ENCODE assay signal across 8 cellular contexts in the genomic region with DNA sequence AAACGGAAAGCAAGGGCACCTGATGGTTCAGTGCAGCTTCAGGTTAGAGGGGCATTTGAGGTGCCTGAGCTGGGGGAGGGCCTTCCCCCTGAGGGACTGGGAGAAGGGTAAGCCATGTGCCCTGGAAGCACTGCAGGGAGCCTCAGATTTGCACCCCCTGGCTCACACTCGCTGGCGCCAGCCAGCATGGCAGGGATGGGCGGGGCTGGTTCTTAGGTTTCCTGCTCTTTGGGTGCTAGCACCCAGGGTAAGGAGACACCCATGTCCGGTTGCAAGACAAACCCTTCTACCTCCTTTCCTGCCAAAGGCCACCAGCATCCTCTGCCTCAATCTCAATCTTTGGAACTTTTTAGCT. TPM values are rescaled to one million over a fixed set of nuclear protein-coding genes. Genes with fewer than 3 reads are reported as not detected.
DNase-seq lines count a peak whose midpoint lies in the region; ATAC-seq and TF ChIP-seq lines count a peak whose summit lies in the region.

No MANE protein-coding gene starts in this region.

- peaks cover 48% of the 10 kb centered on the region for H3K36me3 Mint-ChIP-seq in activated B cell treated with CpG ODN at 0.5 μM for 24 hours (ENCODE audit: low read depth)

- H3K27me3 Mint-ChIP-seq in activated B cell treated with CpG ODN at 0.5 μM for 24 hours = no peaks in the 10 kb centered on the region

- H3K27me3 ChIP-seq in effector memory CD4-positive, alpha-beta T cell (replicated peaks; ENCODE audit: control insufficient read depth, insufficient read depth, low read length, poor library complexity, severe bottlenecking) = no peaks in the 10 kb centered on the region
- H3K27me3 ChIP-seq in sigmoid colon = no peaks in the 10 kb centered on the region

- H3K4me1 Mint-ChIP-seq in activated B cell treated with CpG ODN at 0.5 μM for 24 hours = peaks cover 71% of the 10 kb centered on the region

- WGBS in sigmoid colon, 2 donors = 46 to 69% methylated on average over 5 of the region's 5 CpGs

- no peak for TF ChIP-seq EP300 in sigmoid colon (IDR thresholded peaks at IDR 0.05)

- no peak for TF ChIP-seq CTCF in activated B cell treated with CpG ODN at 0.5 μM for 24 hours (IDR thresholded peaks at IDR 0.05)
- no peak for TF ChIP-seq CTCF in sigmoid colon (IDR thresholded peaks at IDR 0.05)

- peaks cover 21% of the 10 kb centered on the region for H3K36me3 ChIP-seq in effector memory CD4-positive, alpha-beta T cell (ENCODE audit: control insufficient read depth, insufficient read depth, low read length)
- peaks cover 5 to 45% (median 16%) of the 10 kb centered on the region in 4 donors for H3K36me3 ChIP-seq in sigmoid colon

- no peaks in the 10 kb centered on the region for H3K9me3 Mint-ChIP-seq in activated B cell treated with CpG ODN at 0.5 μM for 24 hours

- H3K4me1 ChIP-seq in effector memory CD4-positive, alpha-beta T cell (ENCODE audit: control insufficient read depth, insufficient read depth, low read length, poor library complexity, severe bottlenecking) = peaks cover 76% of the 10 kb centered on the region
- peaks cover 0 to 44% (median 38%) of the 10 kb centered on the region in 4 donors for H3K4me1 ChIP-seq in sigmoid colon

- peak overlapping the region; percentile 38 for H3K4me3 ChIP-seq in effector memory CD4-positive, alpha-beta T cell (ENCODE audit: insufficient read depth, low read depth, low read length, poor library complexity, severe bottlenecking)
- H3K4me3 ChIP-seq in sigmoid colon = no peak overlapping the region

- H3K27ac Mint-ChIP-seq in activated B cell treated with CpG ODN at 0.5 μM for 24 hours = peak overlapping the region; percentile 95

- peak overlapping the region; percentile 86 for H3K27ac ChIP-seq in effector memory CD4-positive, alpha-beta T cell (ENCODE audit: insufficient read depth, low read length, poor library complexity, severe bottlenecking)
- H3K27ac ChIP-seq in sigmoid colon = peak overlapping the region in 1 of 4 donors; percentile 4

- peak overlapping the region; percentile 80 for H3K4me3 Mint-ChIP-seq in activated B cell treated with CpG ODN at 0.5 μM for 24 hours

- DNase-seq in HPDE6-E6E7 (ENCODE audit: extremely low spot score) = peak; percentile 42
- DNase-seq in activated B cell treated with CpG ODN at 0.5 μM for 24 hours = no peak
- DNase-seq in effector memory CD4-positive, alpha-beta T cell = peak; percentile 40 to 54 (median 52)
- peak; percentile 46 for DNase-seq in stimulated activated naive CD4-positive, alpha-beta T cell treated with Interleukin-2 at 50 U/mL for 16 hours (lab: John Stamatoyannopoulos, UW)
- DNase-seq in occipital lobe (lab: John Stamatoyannopoulos, UW) = no peak
- DNase-seq in sigmoid colon = no peak
- no peak for DNase-seq in SHP77 (lab: John Stamatoyannopoulos, UW)

- POLR2A ChIA-PET in activated B cell treated with CpG ODN at 0.5 μM for 24 hours (lab: Charles Lee) = interaction anchor here (0.6 to 11.3 kb wide), 14 partner anchors 9 to 741 kb away, joined by 3 to 295 read pairs (median 6); partner anchors contain the start of genes CCDC47, CYB561, DCAF7 and DDX42

- CTCF ChIA-PET in activated B cell treated with CpG ODN at 0.5 μM for 24 hours (lab: Charles Lee) = interaction anchor here (1.6 kb wide), 1 partner anchor 8 kb away, joined by 9 read pairs; no protein-coding TSS in a partner anchor

- no peak for TF ChIP-seq POLR2A in sigmoid colon (IDR thresholded peaks at IDR 0.05)

- no peaks in the 10 kb centered on the region for H3K9me3 ChIP-seq in effector memory CD4-positive, alpha-beta T cell (ENCODE audit: control insufficient read depth, low read length)
- no peaks in the 10 kb centered on the region for H3K9me3 ChIP-seq in sigmoid colon

- ATAC-seq in activated B cell treated with CpG ODN at 0.5 μM for 24 hours (ENCODE audit: low read depth) (no peak), HG03196 (IDR thresholded peaks at IDR 0.05; ENCODE audit: unreplicated experiment) (no peak)

- intact Hi-C loops in activated B cell treated with CpG ODN at 0.5 μM for 24 hours (cut with micrococcal nuclease) = no loop called here
- intact Hi-C loops in sigmoid colon (cut with DNase I) = loop anchor here (5.0 kb wide), 1 partner anchor 40 kb away; the partner anchor contains the start of gene STRADA

RNA-seq across cellular contexts. Expression of gene LIMD2, which starts 2.3 kb away (rescaled TPM):
- total RNA-seq in activated B cell treated with CpG ODN at 0.5 μM for 24 hours (404 and 421 TPM in 2 replicates), occipital lobe (15.0 TPM), sigmoid colon (10 to 100 TPM in 1 of 4 donors, 1 to 10 TPM in 3; 3.0 to 16.8 (median 8.5) TPM)
- polyA plus RNA-seq in sigmoid colon = 100 to 1,000 TPM in 1 of 3 donors, 1 to 10 TPM in 2; 3.5 to 119 (median 3.6) TPM

RNA-seq across cellular contexts. Expression of gene STRADA, which starts 39.4 kb away (rescaled TPM):
- total RNA-seq in activated B cell treated with CpG ODN at 0.5 μM for 24 hours (72.5 and 80.2 TPM in 2 replicates), occipital lobe (27.8 TPM), sigmoid colon (10 to 100 TPM; 20.0 to 45.1 (median 24.7) TPM)
- 10 to 100 TPM in 1 of 3 donors, 1 to 10 TPM in 2; 7.2 to 18.3 (median 7.6) TPM for polyA plus RNA-seq in sigmoid colon

Comparison
In these comparisons a context has a peak if more than half of its experiments do, and no peak if none do; other contexts are left out.
1. DNase-seq: peak in HPDE6-E6E7 (single experiment), effector memory CD4-positive, alpha-beta T cell (3 of 3) and stimulated activated naive CD4-positive, alpha-beta T cell treated with Interleukin-2 at 50 U/mL for 16 hours (single experiment); none in activated B cell treated with CpG ODN at 0.5 μM for 24 hours (single experiment), occipital lobe (single experiment), sigmoid colon (single experiment) and SHP77 (0 of 2).
2. RNA of gene LIMD2, which starts 2.3 kb away (total RNA-seq): 404 to 421 TPM in activated B cell treated with CpG ODN at 0.5 μM for 24 hours; 15.0 TPM in occipital lobe (single experiment) and 3.0 to 16.8 TPM in sigmoid colon; every median in the first group is over 10 times any median in the second.